20 cellular contexts compared by ENCODE assay signal in genomic region chr12:72995616-72996015, GRCh38.
"Had no signal": no experiment of that assay in that cellular context is flagged by ENCODE, and none has a peak within 500 bp of the region (broad histone marks: within the 10 kb centered on the region; RNA-seq: fewer than 3 reads in every experiment).

No MANE protein-coding gene starts in this region.

- H3K4me1 Mint-ChIP-seq: activated CD4-positive, alpha-beta T cell treated with anti-CD3 and anti-CD28 coated beads for 36 hours; activated naive CD8-positive, alpha-beta T cell treated with anti-CD3 and anti-CD28 coated beads for 36 hours; immature natural killer cell; nephron progenitor cell; stimulated activated memory B cell treated with anti-CD40 and anti-IgM and Interleukin-4, amounts not matched to agents 10 μg/mL and 1 μg/mL and 100 μg/mL, for 72 hours; WTC11 had no signal

- H3K4me1 ChIP-seq: left ventricle myocardium inferior, testis, upper lobe of left lung had no signal

- H3K36me3 ChIP-seq: left ventricle myocardium inferior, upper lobe of left lung had no signal

- H3K4me3 Mint-ChIP-seq: activated CD4-positive, alpha-beta T cell treated with anti-CD3 and anti-CD28 coated beads for 36 hours; activated naive CD8-positive, alpha-beta T cell treated with anti-CD3 and anti-CD28 coated beads for 36 hours; nephron progenitor cell; stimulated activated memory B cell treated with anti-CD40 and anti-IgM and Interleukin-4, amounts not matched to agents 10 μg/mL and 1 μg/mL and 100 μg/mL, for 72 hours; WTC11 had no signal

- H3K4me2 ChIP-seq: smooth muscle cell had no signal

- H3K27me3 Mint-ChIP-seq: activated CD4-positive, alpha-beta T cell treated with anti-CD3 and anti-CD28 coated beads for 36 hours; activated naive CD8-positive, alpha-beta T cell treated with anti-CD3 and anti-CD28 coated beads for 36 hours; stimulated activated memory B cell treated with anti-CD40 and anti-IgM and Interleukin-4, amounts not matched to agents 10 μg/mL and 1 μg/mL and 100 μg/mL, for 72 hours had no signal

- DNase-seq: activated CD4-positive, alpha-beta T cell treated with anti-CD3 and anti-CD28 coated beads for 36 hours; activated CD4-positive, alpha-beta T cell treated with anti-CD3 and anti-CD28 coated beads, Interleukin-2, amount 50 U/mL, for 48 hours; activated naive CD4-positive, alpha-beta T cell; activated naive CD8-positive, alpha-beta T cell treated with anti-CD3 and anti-CD28 coated beads for 36 hours; amniotic stem cell; dermis blood vessel endothelial cell; effector memory CD4-positive, alpha-beta T cell; immature natural killer cell; kidney glomerular epithelial cell; left ventricle myocardium inferior; mammary epithelial cell; nephron progenitor cell; nucleus accumbens; stimulated activated CD4-positive, alpha-beta T cell treated with anti-CD3 and anti-CD28 coated beads, Interleukin-4, amount 100 ng/mL, for 4 hours; testis; upper lobe of left lung had no signal

- H3K4me3 ChIP-seq: left ventricle myocardium inferior, smooth muscle cell, testis, upper lobe of left lung had no signal

- H3K36me3 Mint-ChIP-seq: activated naive CD8-positive, alpha-beta T cell treated with anti-CD3 and anti-CD28 coated beads for 36 hours; immature natural killer cell; stimulated activated memory B cell treated with anti-CD40 and anti-IgM and Interleukin-4, amounts not matched to agents 10 μg/mL and 1 μg/mL and 100 μg/mL, for 72 hours; WTC11 had no signal

- H3K27ac ChIP-seq: left ventricle myocardium inferior, testis, upper lobe of left lung had no signal

- H3K27ac Mint-ChIP-seq: activated CD4-positive, alpha-beta T cell treated with anti-CD3 and anti-CD28 coated beads for 36 hours; activated naive CD8-positive, alpha-beta T cell treated with anti-CD3 and anti-CD28 coated beads for 36 hours; immature natural killer cell; nephron progenitor cell; stimulated activated memory B cell treated with anti-CD40 and anti-IgM and Interleukin-4, amounts not matched to agents 10 μg/mL and 1 μg/mL and 100 μg/mL, for 72 hours; WTC11 had no signal

- ATAC-seq: activated CD4-positive, alpha-beta T cell treated with anti-CD3 and anti-CD28 coated beads for 36 hours; sciatic nerve; stimulated activated memory B cell treated with anti-CD40 and anti-IgM and Interleukin-4, amounts not matched to agents 10 μg/mL and 1 μg/mL and 100 μg/mL, for 72 hours; WTC11 had no signal

- H3K27me3 ChIP-seq: testis, upper lobe of left lung had no signal

- H3K9me3 Mint-ChIP-seq: activated naive CD8-positive, alpha-beta T cell treated with anti-CD3 and anti-CD28 coated beads for 36 hours; nephron progenitor cell had no signal

- H3K9me3 ChIP-seq: left ventricle myocardium inferior, testis, upper lobe of left lung had no signal
